8 cellular contexts compared by ENCODE assay signal in the genomic region with DNA sequence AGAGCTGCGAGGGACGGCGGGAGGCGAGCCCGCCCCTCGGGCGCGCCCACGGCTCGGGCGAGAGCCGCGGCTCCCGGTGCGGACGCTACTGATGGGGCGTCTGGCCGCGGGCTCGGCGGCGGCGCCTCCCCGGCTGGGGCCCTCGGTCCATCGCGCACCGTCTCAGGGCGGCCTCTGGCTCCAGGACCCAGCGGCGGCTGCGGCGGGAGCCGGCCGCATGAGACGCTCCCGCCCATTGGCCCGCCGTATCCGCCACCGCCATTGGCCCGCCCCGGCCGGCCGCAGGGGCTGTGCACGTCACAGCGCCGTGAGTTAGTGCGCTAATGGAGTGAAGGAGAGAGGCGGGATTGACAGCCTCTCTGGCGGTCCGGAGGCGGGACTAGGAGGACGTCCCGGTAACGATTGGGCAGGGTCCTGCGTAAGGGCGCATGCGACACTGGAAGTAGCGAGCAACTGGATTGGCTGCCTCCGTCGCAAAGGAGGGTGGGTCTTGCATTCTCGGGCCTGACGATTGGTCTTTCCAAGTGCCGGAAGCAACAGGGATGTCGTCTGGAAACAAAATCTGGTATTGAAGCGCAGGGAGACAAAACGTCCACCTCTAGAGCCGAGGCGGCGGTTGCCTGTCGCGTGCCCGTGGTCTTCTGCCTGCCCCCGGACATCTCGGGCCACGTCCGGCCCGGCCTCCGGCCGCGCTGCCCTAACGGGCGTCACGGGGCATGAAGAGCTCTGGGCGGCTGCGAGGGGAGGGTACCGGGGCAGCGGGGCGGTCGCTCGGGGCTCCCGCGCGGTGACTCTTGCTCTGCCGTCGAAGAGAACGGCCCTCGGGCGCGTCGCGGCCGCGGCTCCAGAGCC. TPM values are rescaled to one million over a fixed set of nuclear protein-coding genes. Genes with fewer than 3 reads are reported as not detected.
A peak's percentile ranks its signal among the peaks of the same experiment; 100 is the strongest.
DNase-seq lines count a peak whose midpoint lies in the region; ATAC-seq and TF ChIP-seq lines count a peak whose summit lies in the region.

A gene (minus strand): TSS at position 176 of the 852 bp plus-strand sequence. CDS start 173,542 bp downstream, outside the sequence.

- DNase-seq in Ammon's horn (ENCODE audit: low spot score) (peak; percentile 100), GM19238 (ENCODE audit: insufficient read length, low spot score) (peak; percentile 94), NCI-H524 (lab: John Stamatoyannopoulos, UW) (peak; percentile 99 to 100), choroid plexus epithelial cell (ENCODE audit: low read depth) (peak; percentile 100), kidney glomerular epithelial cell (lab: John Stamatoyannopoulos, UW) (peak; percentile 98)
- peak; percentile 99 for DNase-seq in activated CD4-positive, alpha-beta T cell treated with anti-CD3 and anti-CD28 coated beads for 36 hours
- DNase-seq in stimulated activated CD4-positive, alpha-beta T cell treated with anti-CD3 and anti-CD28 coated beads, Interleukin-1b, Interleukin-23, amount 100 ng/mL, for 1 hour (ENCODE audit: low read depth in 2 of 2), result peak; percentile 89 to 97

- CTCF ChIA-PET in activated CD4-positive, alpha-beta T cell treated with anti-CD3 and anti-CD28 coated beads for 36 hours (lab: Charles Lee), result no interaction called here

- peak; percentile 82 for ATAC-seq in HG03442 (IDR thresholded peaks at IDR 0.05; ENCODE audit: unreplicated experiment)
- ATAC-seq in activated CD4-positive, alpha-beta T cell treated with anti-CD3 and anti-CD28 coated beads for 36 hours, result peak; percentile 93

- POLR2A ChIA-PET in activated CD4-positive, alpha-beta T cell treated with anti-CD3 and anti-CD28 coated beads for 36 hours (lab: Charles Lee), result interaction anchor here (0.5 to 0.7 kb wide), 2 partner anchors 56 to 135 kb away, joined by 3 to 4 read pairs; no protein-coding TSS in a partner anchor

- peaks cover 20% of the 10 kb centered on the region for H3K36me3 Mint-ChIP-seq in activated CD4-positive, alpha-beta T cell treated with anti-CD3 and anti-CD28 coated beads for 36 hours (ENCODE audit: low read depth)

- peak within 1 kb of the TSS; percentile 92 for H3K4me3 ChIP-seq in choroid plexus epithelial cell (ENCODE audit: low read depth, low read length)

- peak within 1 kb of the TSS; percentile 87 for H3K4me3 Mint-ChIP-seq in activated CD4-positive, alpha-beta T cell treated with anti-CD3 and anti-CD28 coated beads for 36 hours

- H3K4me1 Mint-ChIP-seq in activated CD4-positive, alpha-beta T cell treated with anti-CD3 and anti-CD28 coated beads for 36 hours, result peaks cover 44% of the 10 kb centered on the region

- peak within 1 kb of the TSS; percentile 92 for H3K27ac Mint-ChIP-seq in activated CD4-positive, alpha-beta T cell treated with anti-CD3 and anti-CD28 coated beads for 36 hours

- no peaks in the 10 kb centered on the region for H3K27me3 Mint-ChIP-seq in activated CD4-positive, alpha-beta T cell treated with anti-CD3 and anti-CD28 coated beads for 36 hours

- intact Hi-C loops in activated CD4-positive, alpha-beta T cell treated with anti-CD3 and anti-CD28 coated beads for 36 hours (cut with DNase I, micrococcal nuclease), result loop anchor here (1.0 to 5.0 kb wide), 12 partner anchors 15 to 687 kb away; a partner anchor contains a TSS

- no peak for TF ChIP-seq CTCF in choroid plexus epithelial cell (conservative IDR thresholded peaks at IDR 0.05; ENCODE audit: low read depth, low read length)

- no peaks in the 10 kb centered on the region for H3K9me3 Mint-ChIP-seq in activated CD4-positive, alpha-beta T cell treated with anti-CD3 and anti-CD28 coated beads for 36 hours (ENCODE audit: low read depth)

RNA-seq across cellular contexts. Expression of the gene that starts here (rescaled TPM):
- 100 to 1,000 TPM; 144 to 145 TPM for total RNA-seq in activated CD4-positive, alpha-beta T cell treated with anti-CD3 and anti-CD28 coated beads for 36 hours

Comparison
In these comparisons a context has a peak if more than half of its experiments do, and no peak if none do; other contexts are left out.
1. Peak in every context shown above with its lines: DNase-seq, ATAC-seq and H3K4me3 ChIP-seq.